In the genomic region with DNA sequence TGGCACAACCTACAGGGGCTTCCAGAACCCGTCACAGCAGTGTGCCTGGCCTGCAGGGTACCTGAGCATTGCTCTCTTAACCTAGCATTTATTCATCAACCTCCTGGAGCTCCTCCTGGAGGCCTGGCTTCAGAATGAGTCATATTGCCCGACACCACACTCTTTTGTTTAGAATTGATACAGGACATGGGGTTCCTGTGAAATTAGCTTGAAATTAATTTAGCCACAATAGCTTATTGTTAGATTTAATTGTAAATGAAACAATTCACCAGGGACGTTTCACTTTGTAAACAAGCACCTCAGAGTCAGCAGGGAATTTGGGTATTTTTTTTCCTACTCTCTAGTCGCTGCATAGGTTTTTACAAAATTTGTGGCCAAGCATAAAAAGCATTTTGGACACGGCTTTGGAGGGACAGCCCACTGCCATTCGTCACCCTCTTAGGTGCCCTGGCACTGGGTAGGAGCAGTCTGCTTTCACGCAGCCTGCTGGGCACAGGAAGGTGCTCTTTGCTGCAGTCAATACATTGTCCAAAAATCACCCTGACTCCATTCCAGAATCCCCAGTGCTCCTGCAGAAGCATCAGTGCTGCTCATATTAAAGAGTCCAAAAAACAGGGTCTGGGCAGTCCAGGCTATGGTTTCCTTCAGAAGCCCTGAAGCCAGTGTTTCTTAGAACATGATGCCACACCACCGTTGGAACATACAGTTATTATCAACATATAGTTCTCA, we compare ENCODE assay signal across 8 cellular contexts.
DNase-seq lines count a peak whose midpoint lies in the region; ATAC-seq and TF ChIP-seq lines count a peak whose summit lies in the region.

No MANE protein-coding gene starts in this region.

- in situ Hi-C loops in GM13976 (cut with MboI; ENCODE audit: low sequenced_read_pairs, unreplicated experiment) (no loop called here), IMR-90 (cut with MboI; ENCODE audit: low sequenced_read_pairs) (no loop called here)

- H2BK5ac ChIP-seq in IMR-90 (ENCODE audit: low read depth, low read length, poor library complexity, severe bottlenecking) = no peak overlapping the region

- CTCF ChIA-PET in IMR-90 (lab: Yijun Ruan, JAX) = interaction anchor here (0.6 to 1.0 kb wide), 4 partner anchors 16 to 97 kb away, joined by 3 to 6 read pairs (median 4); no protein-coding TSS in a partner anchor

- TF ChIP-seq CTCF in GM13976 (IDR thresholded peaks at IDR 0.05; ENCODE audit: borderline replicate concordance, control extremely low read depth, extremely low read depth, insufficient read depth, missing control alignments) (peak; percentile 13), IMR-90 (conservative IDR thresholded peaks at IDR 0.05; ENCODE audit: low read depth, low read length) (no peak; the same call in 1 of the 2 replicates), epithelial cell of esophagus (IDR thresholded peaks at IDR 0.05; ENCODE audit: insufficient read depth, low read depth, low read length, missing control alignments) (no peak), mucosa of descending colon (IDR thresholded peaks at IDR 0.05) (no peak)

- no peaks in the 10 kb centered on the region for H3K79me1 ChIP-seq in IMR-90 (ENCODE audit: low read depth in 1 of 2, low read length in 2 of 2)

- no peak overlapping the region for H3K9ac ChIP-seq in IMR-90 (ENCODE audit: low read depth, low read length)

- peak; percentile 5; the same call in 1 of the 2 replicates for TF ChIP-seq RAD21 in IMR-90 (IDR thresholded peaks at IDR 0.05; ENCODE audit: low read length)

- intact Hi-C loops in IMR-90 (cut with micrococcal nuclease) (no loop called here), mucosa of descending colon (cut with DNase I, micrococcal nuclease) (no loop called here)

- no TSS peak for BruUV-seq in IMR-90 (replicated peaks; lab: Mats Ljungman, UMichigan)

- H2BK15ac ChIP-seq in IMR-90 (ENCODE audit: low read depth, low read length) = no peak overlapping the region

- no peak overlapping the region for H3K4me2 ChIP-seq in IMR-90 (ENCODE audit: low read depth, low read length)

- H4K20me1 ChIP-seq in IMR-90 (ENCODE audit: insufficient read depth, low read length) = no peaks in the 10 kb centered on the region

- H2BK120ac ChIP-seq in IMR-90 (ENCODE audit: low read depth, low read length) = 0 out of 2 replicates have a peak overlapping the region, but pooled peaks have one; percentile 21

- H4K5ac ChIP-seq in IMR-90 (ENCODE audit: low read depth, low read length) = 0 out of 2 replicates have a peak overlapping the region, but pooled peaks have one; percentile 17

- WGBS in IMR-90 (ENCODE audit: extremely low coverage in 2 of 2, insufficient read length in 1 of 2), 2 experiments = 86% methylated on average over 3 of the region's 8 CpGs; no CpG with 5 or more reads in 1 of the 2 experiments

- POLR2A ChIA-PET in IMR-90 (lab: Charles Lee; ENCODE audit: unreplicated experiment) = no interaction called here

- H3K9me3 ChIP-seq in IMR-90 (ENCODE audit: control insufficient read depth, insufficient read depth, low read length) = no peaks in the 10 kb centered on the region
- no peaks in the 10 kb centered on the region for H3K9me3 ChIP-seq in mucosa of descending colon

- no peak overlapping the region for H3K56ac ChIP-seq in IMR-90 (ENCODE audit: extremely low read depth, insufficient read depth, low read length)

- H3K4me1 ChIP-seq in IMR-90 (ENCODE audit: control insufficient read depth, insufficient read depth, low read length) = peaks cover 18% of the 10 kb centered on the region
- H3K4me1 ChIP-seq in mucosa of descending colon (ENCODE audit: low read depth) = peaks cover 6% of the 10 kb centered on the region

- H3K36me3 ChIP-seq in IMR-90 (ENCODE audit: control insufficient read depth, insufficient read depth, low read length) (no peaks in the 10 kb centered on the region), mucosa of descending colon (ENCODE audit: low read depth) (no peaks in the 10 kb centered on the region)

- H3K4ac ChIP-seq in IMR-90 (ENCODE audit: low read depth, low read length) = no peak overlapping the region

- H2AK9ac ChIP-seq in IMR-90 (replicated peaks; ENCODE audit: low read depth, low read length, poor library complexity) = no peak overlapping the region

- H4K8ac ChIP-seq in IMR-90 (ENCODE audit: low read depth in 2 of 2, low read length in 2 of 2) = no peak overlapping the region

- H3K4me3 ChIP-seq in IMR-90 (ENCODE audit: insufficient read depth, low read depth, low read length) = no peak overlapping the region
- no peak overlapping the region for H3K4me3 ChIP-seq in epithelial cell of esophagus (ENCODE audit: low read length)
- no peak overlapping the region for H3K4me3 ChIP-seq in mucosa of descending colon

- H3K9me1 ChIP-seq in IMR-90 (ENCODE audit: insufficient read depth, low read length) = peaks cover 10% of the 10 kb centered on the region

- H3K14ac ChIP-seq in IMR-90 (replicated peaks; ENCODE audit: low read depth, low read length) = no peak overlapping the region

- no peak for DNase-seq in GM13976 (ENCODE audit: low spot score)
- DNase-seq in IMR-90 = peak; percentile 38
- DNase-seq in epithelial cell of esophagus (ENCODE audit: low read depth) = peak; percentile 55
- no peak for DNase-seq in RKO (ENCODE audit: low spot score)
- DNase-seq in NOMO-1 treated with dmso at 0.1 percent for 144 hours (lab: John Stamatoyannopoulos, UW; ENCODE audit: unreplicated experiment) = no peak
- no peak for DNase-seq in mucosa of descending colon
- DNase-seq in activated CD4-positive, CD25-positive, alpha-beta regulatory T cell treated with anti-CD3 and anti-CD28 coated beads, Interleukin-2, amount 50 U/mL, for 72 hours = no peak

- no peak for TF ChIP-seq POLR2A in IMR-90 (IDR thresholded peaks at IDR 0.05; ENCODE audit: low read depth, low read length)

- ATAC-seq in GM21447 (IDR thresholded peaks at IDR 0.05; ENCODE audit: unreplicated experiment) (peak; percentile 48), IMR-90 (ENCODE audit: low read depth) (peak; percentile 17; the same call in 1 of the 2 replicates), mucosa of descending colon (no peak)

- dilution Hi-C loops in IMR-90 (cut with HindIII; ENCODE audit: low sequenced_read_pairs, unreplicated experiment) = no loop called here

- H4K91ac ChIP-seq in IMR-90 (ENCODE audit: insufficient read depth, low read depth, low read length) = no peak overlapping the region; the same call in 1 of the 2 replicates

- H2BK20ac ChIP-seq in IMR-90 (ENCODE audit: low read depth, low read length) = 0 out of 2 replicates have a peak overlapping the region, but pooled peaks have one; percentile 10

- H2AFZ ChIP-seq in IMR-90 (replicated peaks; ENCODE audit: low read length, poor library complexity) = peak overlapping the region; percentile 24

- H3K27ac ChIP-seq in IMR-90 (ENCODE audit: insufficient read depth, low read length) = no peak overlapping the region

- peak overlapping the region; percentile 2; the same call in 1 of the 2 replicates for H3K18ac ChIP-seq in IMR-90 (ENCODE audit: low read depth, low read length)

- peaks cover 1% of the 10 kb centered on the region; the same call in 1 of the 2 replicates for H3K27me3 ChIP-seq in IMR-90 (ENCODE audit: control insufficient read depth, insufficient read depth, low read length)

- no peak overlapping the region for H2AK5ac ChIP-seq in IMR-90 (ENCODE audit: low read depth, low read length)

- H3K23ac ChIP-seq in IMR-90 (ENCODE audit: low read depth, low read length) = peak overlapping the region; percentile 2; the same call in 1 of the 2 replicates

TF ChIP-seq in IMR-90, 13 proteins besides CTCF, POLR2A, EP300 and RAD21:
- TF ChIP-seq MXI1 (IDR thresholded peaks at IDR 0.05; ENCODE audit: borderline replicate concordance, low read depth, low read length) (no peak), SMC3 (IDR thresholded peaks at IDR 0.05; ENCODE audit: low read depth, low read length) (0 out of 2 replicates have a peak, but pooled peaks have one; percentile 10)
TF ChIP-seq in IMR-90: peak in this region for 1.

Comparison
In these comparisons a context has a peak if more than half of its experiments do, and no peak if none do; other contexts are left out.
1. DNase-seq: peak in IMR-90 (single experiment) and epithelial cell of esophagus (single experiment); none in GM13976 (single experiment), RKO (single experiment), NOMO-1 treated with dmso at 0.1 percent for 144 hours (single experiment), mucosa of descending colon (0 of 3) and activated CD4-positive, CD25-positive, alpha-beta regulatory T cell treated with anti-CD3 and anti-CD28 coated beads, Interleukin-2, amount 50 U/mL, for 72 hours (single experiment).